ENCODE assay signal across 9 cellular contexts in the genomic region with DNA sequence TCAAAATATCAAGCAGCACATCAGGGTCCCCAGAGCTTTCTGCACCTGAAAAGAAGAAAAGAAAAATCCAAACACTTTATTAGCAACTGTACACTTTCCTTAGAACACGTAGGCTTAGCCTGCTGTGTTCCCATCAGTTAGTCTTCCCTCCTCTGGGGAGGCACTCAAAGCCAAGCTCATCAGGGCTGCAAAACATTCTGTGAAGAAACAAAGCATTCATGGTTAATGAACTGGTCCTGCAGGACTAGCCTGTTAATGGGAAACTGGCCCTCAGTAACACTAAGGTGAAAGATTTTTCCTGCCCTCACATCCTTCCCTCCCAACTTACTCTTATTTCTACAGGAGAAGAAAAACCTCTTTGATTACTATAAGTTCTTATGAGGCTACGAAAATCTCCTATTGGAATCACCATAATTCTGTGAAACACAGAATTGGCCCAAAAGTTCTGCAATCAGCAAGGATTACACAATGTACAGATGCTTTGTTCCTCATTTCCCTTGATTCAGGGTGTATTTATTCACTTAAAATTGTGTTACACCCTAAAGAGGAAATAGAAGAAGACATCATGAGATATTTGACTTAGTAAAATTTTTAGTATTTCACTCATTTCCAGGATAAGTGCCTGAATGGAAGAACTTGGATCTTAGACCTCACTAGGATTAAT.
"Had no signal": no experiment of that assay in that cellular context is flagged by ENCODE, and none has a peak within 500 bp of the region (broad histone marks: within the 10 kb centered on the region; RNA-seq: fewer than 3 reads in every experiment).

No MANE protein-coding gene starts in this region.

- ATAC-seq: activated CD8-positive, alpha-beta T cell treated with anti-CD3 and anti-CD28 coated beads for 36 hours; left cardiac atrium; naive thymus-derived CD4-positive, alpha-beta T cell had no signal

- DNase-seq: activated CD8-positive, alpha-beta memory T cell treated with anti-CD3 and anti-CD28 coated beads, Interleukin-2, amount 50 U/mL, for 48 hours; activated CD8-positive, alpha-beta T cell treated with anti-CD3 and anti-CD28 coated beads for 36 hours; activated naive CD4-positive, alpha-beta T cell; aorta; hippocampal formation; left cardiac atrium; naive thymus-derived CD4-positive, alpha-beta T cell; stimulated activated CD4-positive, alpha-beta T cell treated with anti-CD3 and anti-CD28 coated beads, Interleukin-4, amount 100 ng/mL, for 4 hours; stomach had no signal
